ENCODE assay signal across 1 cellular context in the genomic region with DNA sequence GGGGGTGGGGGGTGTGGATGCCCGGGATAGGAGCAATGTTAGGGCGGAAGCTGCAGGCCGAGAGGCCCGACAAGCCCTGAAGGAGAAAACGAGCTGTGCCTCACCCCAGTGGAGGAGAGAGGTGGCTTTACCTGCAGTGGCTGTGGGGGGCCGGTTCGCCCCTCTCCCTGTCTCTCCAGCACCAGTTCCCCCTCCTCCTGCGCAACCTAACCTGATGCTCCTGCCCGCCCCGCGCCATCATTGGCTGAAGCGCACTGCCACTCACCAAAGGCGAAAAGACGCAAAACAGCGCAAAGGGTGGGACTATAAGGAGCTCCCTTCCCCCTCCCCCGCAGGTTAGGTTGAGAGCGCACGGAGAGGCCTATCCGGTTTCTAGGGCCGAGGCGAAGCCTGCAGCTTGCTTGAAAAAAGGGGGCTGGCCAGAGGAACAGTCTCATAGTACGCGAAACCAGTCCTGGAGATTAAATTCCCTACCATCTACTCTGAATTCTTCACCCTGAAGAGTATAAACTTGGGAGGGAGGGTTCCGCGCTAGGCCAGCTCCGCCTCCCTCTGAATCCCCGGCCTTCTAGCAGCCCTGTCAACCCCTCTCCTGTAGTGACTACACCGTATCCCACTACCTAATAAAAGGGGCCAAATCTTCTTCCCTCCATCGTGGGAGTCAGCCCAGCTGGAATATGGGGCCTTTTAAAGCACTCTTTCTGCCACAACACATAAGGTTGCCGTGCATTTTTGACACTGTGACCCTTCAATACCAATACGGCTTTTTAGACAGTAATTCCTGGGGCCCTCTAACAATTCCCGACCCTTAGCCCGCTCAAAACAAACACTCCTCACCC.
TF ChIP-seq lines count a peak whose summit lies in the region.

No MANE protein-coding gene starts in this region.

TF ChIP-seq in HepG2, 621 proteins besides CTCF, POLR2A, EP300 and RAD21 (continued from another document):
- TF ChIP-seq PCBP1 (IDR thresholded peaks at IDR 0.05; ENCODE audit: borderline replicate concordance, low read depth, low read length) (peak; percentile 99), ZSCAN31 (CRISPR knock-in tag; IDR thresholded peaks at IDR 0.05; ENCODE audit: low read depth) (peak; percentile 77), ZNF564 (CRISPR knock-in tag; IDR thresholded peaks at IDR 0.05) (0 out of 2 replicates have a peak, but pooled peaks have one; percentile 23), THAP11 (CRISPR knock-in tag; IDR thresholded peaks at IDR 0.05) (peak; percentile 95), SALL2 (CRISPR knock-in tag; IDR thresholded peaks at IDR 0.05) (peak; percentile 88; the same call in 1 of the 2 replicates), ZNF619 (CRISPR knock-in tag; IDR thresholded peaks at IDR 0.05) (peak; percentile 97), ZNF724P (CRISPR knock-in tag; IDR thresholded peaks at IDR 0.05; ENCODE audit: borderline replicate concordance) (no peak; the same call in 1 of the 2 replicates), SMC3 (IDR thresholded peaks at IDR 0.05; ENCODE audit: low read length) (no peak), FOSL1 (CRISPR knock-in tag; IDR thresholded peaks at IDR 0.05; ENCODE audit: borderline replicate concordance) (no peak), ZNF790 (CRISPR knock-in tag; IDR thresholded peaks at IDR 0.05; ENCODE audit: borderline replicate concordance) (no peak; the same call in 1 of the 2 replicates), ZIK1 (CRISPR knock-in tag; IDR thresholded peaks at IDR 0.05; ENCODE audit: borderline replicate concordance, low read depth) (peak; percentile 84; the same call in 1 of the 2 replicates), SP2 (CRISPR knock-in tag; IDR thresholded peaks at IDR 0.05) (peak; percentile 100), ZBTB38 (CRISPR knock-in tag; IDR thresholded peaks at IDR 0.05) (peak; percentile 66), ZKSCAN1 (IDR thresholded peaks at IDR 0.05; ENCODE audit: low read length) (0 out of 2 replicates have a peak, but pooled peaks have one; percentile 57), MAF1 (CRISPR knock-in tag; IDR thresholded peaks at IDR 0.05; ENCODE audit: borderline replicate concordance) (peak; percentile 90; the same call in 1 of the 2 replicates), ZNF350 (CRISPR knock-in tag; IDR thresholded peaks at IDR 0.05; ENCODE audit: borderline replicate concordance, low read depth) (peak; percentile 97), NCOA5 (CRISPR knock-in tag; IDR thresholded peaks at IDR 0.05) (no peak), TCF7L2 (IDR thresholded peaks at IDR 0.05; ENCODE audit: low read depth, low read length) (no peak), MED8 (CRISPR knock-in tag; IDR thresholded peaks at IDR 0.05; ENCODE audit: insufficient replicate concordance) (peak; percentile 27), TBL1XR1 (IDR thresholded peaks at IDR 0.05; ENCODE audit: borderline replicate concordance, low read length, partially characterized antibody) (peak; percentile 32), ZNF296 (CRISPR knock-in tag; conservative IDR thresholded peaks at IDR 0.05) (no peak; the same call in 1 of the 2 replicates), NFE2L2 (IDR thresholded peaks at IDR 0.05; ENCODE audit: low read length) (no peak), ZNF543 (CRISPR knock-in tag; IDR thresholded peaks at IDR 0.05) (peak; percentile 41; the same call in 1 of the 2 replicates), ZNF546 (CRISPR knock-in tag; conservative IDR thresholded peaks at IDR 0.05) (0 out of 2 replicates have a peak, but pooled peaks have one; percentile 29), NFRKB (IDR thresholded peaks at IDR 0.05) (no peak), BRCA1 (CRISPR knock-in tag; IDR thresholded peaks at IDR 0.05) (peak; percentile 66; the same call in 1 of the 2 replicates), TAF15 (IDR thresholded peaks at IDR 0.05; ENCODE audit: low read depth, low read length, poor library complexity, severe bottlenecking) (peak; percentile 96), ZSCAN9 (CRISPR knock-in tag; IDR thresholded peaks at IDR 0.05; ENCODE audit: borderline replicate concordance) (peak; percentile 98), GTF3A (CRISPR knock-in tag; conservative IDR thresholded peaks at IDR 0.05) (0 out of 2 replicates have a peak, but pooled peaks have one; percentile 58), ADNP (CRISPR knock-in tag; IDR thresholded peaks at IDR 0.05) (no peak), KDM5B (CRISPR knock-in tag; IDR thresholded peaks at IDR 0.05; ENCODE audit: borderline replicate concordance) (peak; percentile 66), ELF4 (CRISPR knock-in tag; IDR thresholded peaks at IDR 0.05; ENCODE audit: borderline replicate concordance) (peak; percentile 49; the same call in 1 of the 2 replicates)
- TF ChIP-seq, protein P1, sequence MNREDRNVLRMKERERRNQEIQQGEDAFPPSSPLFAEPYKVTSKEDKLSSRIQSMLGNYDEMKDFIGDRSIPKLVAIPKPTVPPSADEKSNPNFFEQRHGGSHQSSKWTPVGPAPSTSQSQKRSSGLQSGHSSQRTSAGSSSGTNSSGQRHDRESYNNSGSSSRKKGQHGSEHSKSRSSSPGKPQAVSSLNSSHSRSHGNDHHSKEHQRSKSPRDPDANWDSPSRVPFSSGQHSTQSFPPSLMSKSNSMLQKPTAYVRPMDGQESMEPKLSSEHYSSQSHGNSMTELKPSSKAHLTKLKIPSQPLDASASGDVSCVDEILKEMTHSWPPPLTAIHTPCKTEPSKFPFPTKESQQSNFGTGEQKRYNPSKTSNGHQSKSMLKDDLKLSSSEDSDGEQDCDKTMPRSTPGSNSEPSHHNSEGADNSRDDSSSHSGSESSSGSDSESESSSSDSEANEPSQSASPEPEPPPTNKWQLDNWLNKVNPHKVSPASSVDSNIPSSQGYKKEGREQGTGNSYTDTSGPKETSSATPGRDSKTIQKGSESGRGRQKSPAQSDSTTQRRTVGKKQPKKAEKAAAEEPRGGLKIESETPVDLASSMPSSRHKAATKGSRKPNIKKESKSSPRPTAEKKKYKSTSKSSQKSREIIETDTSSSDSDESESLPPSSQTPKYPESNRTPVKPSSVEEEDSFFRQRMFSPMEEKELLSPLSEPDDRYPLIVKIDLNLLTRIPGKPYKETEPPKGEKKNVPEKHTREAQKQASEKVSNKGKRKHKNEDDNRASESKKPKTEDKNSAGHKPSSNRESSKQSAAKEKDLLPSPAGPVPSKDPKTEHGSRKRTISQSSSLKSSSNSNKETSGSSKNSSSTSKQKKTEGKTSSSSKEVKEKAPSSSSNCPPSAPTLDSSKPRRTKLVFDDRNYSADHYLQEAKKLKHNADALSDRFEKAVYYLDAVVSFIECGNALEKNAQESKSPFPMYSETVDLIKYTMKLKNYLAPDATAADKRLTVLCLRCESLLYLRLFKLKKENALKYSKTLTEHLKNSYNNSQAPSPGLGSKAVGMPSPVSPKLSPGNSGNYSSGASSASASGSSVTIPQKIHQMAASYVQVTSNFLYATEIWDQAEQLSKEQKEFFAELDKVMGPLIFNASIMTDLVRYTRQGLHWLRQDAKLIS (CRISPR knock-in tag; IDR thresholded peaks at IDR 0.05): no peak
- TF ChIP-seq, protein P2, sequence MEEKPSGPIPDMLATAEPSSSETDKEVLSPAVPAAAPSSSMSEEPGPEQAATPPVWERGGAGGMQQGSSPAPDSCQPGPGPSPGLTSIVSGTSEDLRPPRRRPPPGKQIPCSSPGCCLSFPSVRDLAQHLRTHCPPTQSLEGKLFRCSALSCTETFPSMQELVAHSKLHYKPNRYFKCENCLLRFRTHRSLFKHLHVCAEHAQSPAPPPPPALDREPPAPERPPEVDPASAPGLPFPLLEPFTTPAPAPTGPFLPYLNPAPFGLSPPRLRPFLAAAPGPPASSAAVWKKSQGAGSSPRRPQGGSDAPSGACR (CRISPR knock-in tag; IDR thresholded peaks at IDR 0.05): peak; percentile 96
- TF ChIP-seq, protein P3, sequence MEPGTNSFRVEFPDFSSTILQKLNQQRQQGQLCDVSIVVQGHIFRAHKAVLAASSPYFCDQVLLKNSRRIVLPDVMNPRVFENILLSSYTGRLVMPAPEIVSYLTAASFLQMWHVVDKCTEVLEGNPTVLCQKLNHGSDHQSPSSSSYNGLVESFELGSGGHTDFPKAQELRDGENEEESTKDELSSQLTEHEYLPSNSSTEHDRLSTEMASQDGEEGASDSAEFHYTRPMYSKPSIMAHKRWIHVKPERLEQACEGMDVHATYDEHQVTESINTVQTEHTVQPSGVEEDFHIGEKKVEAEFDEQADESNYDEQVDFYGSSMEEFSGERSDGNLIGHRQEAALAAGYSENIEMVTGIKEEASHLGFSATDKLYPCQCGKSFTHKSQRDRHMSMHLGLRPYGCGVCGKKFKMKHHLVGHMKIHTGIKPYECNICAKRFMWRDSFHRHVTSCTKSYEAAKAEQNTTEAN (CRISPR knock-in tag; conservative IDR thresholded peaks at IDR 0.05): peak; percentile 38; the same call in 1 of the 2 replicates
- TF ChIP-seq, protein P4, sequence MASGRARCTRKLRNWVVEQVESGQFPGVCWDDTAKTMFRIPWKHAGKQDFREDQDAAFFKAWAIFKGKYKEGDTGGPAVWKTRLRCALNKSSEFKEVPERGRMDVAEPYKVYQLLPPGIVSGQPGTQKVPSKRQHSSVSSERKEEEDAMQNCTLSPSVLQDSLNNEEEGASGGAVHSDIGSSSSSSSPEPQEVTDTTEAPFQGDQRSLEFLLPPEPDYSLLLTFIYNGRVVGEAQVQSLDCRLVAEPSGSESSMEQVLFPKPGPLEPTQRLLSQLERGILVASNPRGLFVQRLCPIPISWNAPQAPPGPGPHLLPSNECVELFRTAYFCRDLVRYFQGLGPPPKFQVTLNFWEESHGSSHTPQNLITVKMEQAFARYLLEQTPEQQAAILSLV (CRISPR knock-in tag; IDR thresholded peaks at IDR 0.05; ENCODE audit: borderline replicate concordance): peak; percentile 94; the same call in 1 of the 2 replicates
- TF ChIP-seq, protein P5, sequence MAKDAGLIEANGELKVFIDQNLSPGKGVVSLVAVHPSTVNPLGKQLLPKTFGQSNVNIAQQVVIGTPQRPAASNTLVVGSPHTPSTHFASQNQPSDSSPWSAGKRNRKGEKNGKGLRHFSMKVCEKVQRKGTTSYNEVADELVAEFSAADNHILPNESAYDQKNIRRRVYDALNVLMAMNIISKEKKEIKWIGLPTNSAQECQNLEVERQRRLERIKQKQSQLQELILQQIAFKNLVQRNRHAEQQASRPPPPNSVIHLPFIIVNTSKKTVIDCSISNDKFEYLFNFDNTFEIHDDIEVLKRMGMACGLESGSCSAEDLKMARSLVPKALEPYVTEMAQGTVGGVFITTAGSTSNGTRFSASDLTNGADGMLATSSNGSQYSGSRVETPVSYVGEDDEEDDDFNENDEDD (CRISPR knock-in tag; IDR thresholded peaks at IDR 0.05; ENCODE audit: borderline replicate concordance): peak; percentile 78; the same call in 1 of the 2 replicates
- TF ChIP-seq, protein P6, sequence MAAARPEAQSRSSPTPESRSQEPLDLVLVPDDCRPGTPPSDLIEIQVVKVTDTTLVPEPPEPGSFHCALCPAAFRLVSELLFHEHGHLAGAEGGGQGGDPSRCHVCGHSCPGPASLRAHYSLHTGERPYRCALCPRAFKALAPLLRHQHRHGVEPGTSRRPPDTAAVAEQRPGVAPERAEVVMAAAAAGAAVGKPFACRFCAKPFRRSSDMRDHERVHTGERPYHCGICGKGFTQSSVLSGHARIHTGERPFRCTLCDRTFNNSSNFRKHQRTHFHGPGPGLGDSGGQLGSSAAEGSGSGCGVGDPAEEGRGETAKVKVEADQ (CRISPR knock-in tag; IDR thresholded peaks at IDR 0.05; ENCODE audit: borderline replicate concordance): peak; percentile 53; the same call in 1 of the 2 replicates
- TF ChIP-seq, protein P7, sequence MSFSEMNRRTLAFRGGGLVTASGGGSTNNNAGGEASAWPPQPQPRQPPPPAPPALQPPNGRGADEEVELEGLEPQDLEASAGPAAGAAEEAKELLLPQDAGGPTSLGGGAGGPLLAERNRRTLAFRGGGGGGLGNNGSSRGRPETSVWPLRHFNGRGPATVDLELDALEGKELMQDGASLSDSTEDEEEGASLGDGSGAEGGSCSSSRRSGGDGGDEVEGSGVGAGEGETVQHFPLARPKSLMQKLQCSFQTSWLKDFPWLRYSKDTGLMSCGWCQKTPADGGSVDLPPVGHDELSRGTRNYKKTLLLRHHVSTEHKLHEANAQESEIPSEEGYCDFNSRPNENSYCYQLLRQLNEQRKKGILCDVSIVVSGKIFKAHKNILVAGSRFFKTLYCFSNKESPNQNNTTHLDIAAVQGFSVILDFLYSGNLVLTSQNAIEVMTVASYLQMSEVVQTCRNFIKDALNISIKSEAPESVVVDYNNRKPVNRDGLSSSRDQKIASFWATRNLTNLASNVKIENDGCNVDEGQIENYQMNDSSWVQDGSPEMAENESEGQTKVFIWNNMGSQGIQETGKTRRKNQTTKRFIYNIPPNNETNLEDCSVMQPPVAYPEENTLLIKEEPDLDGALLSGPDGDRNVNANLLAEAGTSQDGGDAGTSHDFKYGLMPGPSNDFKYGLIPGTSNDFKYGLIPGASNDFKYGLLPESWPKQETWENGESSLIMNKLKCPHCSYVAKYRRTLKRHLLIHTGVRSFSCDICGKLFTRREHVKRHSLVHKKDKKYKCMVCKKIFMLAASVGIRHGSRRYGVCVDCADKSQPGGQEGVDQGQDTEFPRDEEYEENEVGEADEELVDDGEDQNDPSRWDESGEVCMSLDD (CRISPR knock-in tag; IDR thresholded peaks at IDR 0.05; ENCODE audit: borderline replicate concordance): no peak
